20 cellular contexts compared by ENCODE assay signal in genomic region chr6:91045152-91045551, GRCh38.
A peak's percentile ranks its signal among the peaks of the same experiment; 100 is the strongest.
DNase-seq lines count a peak whose midpoint lies in the region; ATAC-seq and TF ChIP-seq lines count a peak whose summit lies in the region.
"Had no signal": no experiment of that assay in that cellular context is flagged by ENCODE, and none has a peak within 500 bp of the region (broad histone marks: within the 10 kb centered on the region; RNA-seq: fewer than 3 reads in every experiment).

No MANE protein-coding gene starts in this region.

- intact Hi-C loops in MCF 10A (cut with micrococcal nuclease) = no loop called here
- intact Hi-C loops in mammary epithelial cell (cut with micrococcal nuclease) = no loop called here

- no peaks in the 10 kb centered on the region for H3K79me2 ChIP-seq in mammary epithelial cell (ENCODE audit: insufficient read depth, low read length)

- in situ Hi-C loops in mammary epithelial cell (cut with MboI; ENCODE audit: low sequenced_read_pairs in 2 of 2) = no loop called here

- CTCF ChIA-PET in MCF 10A (lab: Yijun Ruan, JAX) = no interaction called here
- CTCF ChIA-PET in mammary epithelial cell (lab: Charles Lee; ENCODE audit: low non-redundant PET) = no interaction called here

- no CpG with 5 or more reads among the region's 1 CpG for WGBS in mammary epithelial cell (ENCODE audit: low coverage, missing lambda C conversion rate)

- no peaks in the 10 kb centered on the region for H3K4me1 ChIP-seq in mammary epithelial cell (ENCODE audit: insufficient read depth, low read length)
- H3K4me1 ChIP-seq: thyroid gland had no signal

- no peak overlapping the region for H3K4me3 Mint-ChIP-seq in MCF 10A (ENCODE audit: unreplicated experiment)
- no peak overlapping the region for H3K4me3 Mint-ChIP-seq in activated T-cell treated with anti-CD3 and anti-CD28 coated beads, Interleukin-2, amount 50 U/mL, for 4 hours
- H3K4me3 Mint-ChIP-seq: activated naive CD4-positive, alpha-beta T cell treated with anti-CD3 and anti-CD28 coated beads, Interleukin-2, amount 50 U/mL, for 24 hours; activated T-cell treated with anti-CD3 and anti-CD28 coated beads, Interleukin-2, amount 50 U/mL, for 72 hours; H9; stimulated activated naive B cell treated with anti-CD40 and anti-IgM and Interleukin-4, amounts not matched to agents 10 μg/mL and 1 μg/mL and 100 μg/mL, for 72 hours had no signal

- H3K27ac ChIP-seq in mammary epithelial cell (ENCODE audit: insufficient read depth, low read depth, low read length) = no peak overlapping the region
- H3K27ac ChIP-seq: thyroid gland had no signal

- H3K36me3 Mint-ChIP-seq in MCF 10A (ENCODE audit: insufficient read depth, unreplicated experiment) = no peaks in the 10 kb centered on the region
- H3K36me3 Mint-ChIP-seq in activated T-cell treated with anti-CD3 and anti-CD28 coated beads, Interleukin-2, amount 50 U/mL, for 4 hours (ENCODE audit: insufficient read depth) = no peaks in the 10 kb centered on the region
- H3K36me3 Mint-ChIP-seq: activated naive CD4-positive, alpha-beta T cell treated with anti-CD3 and anti-CD28 coated beads, Interleukin-2, amount 50 U/mL, for 24 hours; stimulated activated naive B cell treated with anti-CD40 and anti-IgM and Interleukin-4, amounts not matched to agents 10 μg/mL and 1 μg/mL and 100 μg/mL, for 72 hours had no signal

- H3K27me3 ChIP-seq in mammary epithelial cell (ENCODE audit: insufficient read depth, low read length) = no peaks in the 10 kb centered on the region
- H3K27me3 ChIP-seq: thyroid gland had no signal

- no peaks in the 10 kb centered on the region for H3K4me1 Mint-ChIP-seq in MCF 10A (ENCODE audit: insufficient read depth, unreplicated experiment)
- H3K4me1 Mint-ChIP-seq in activated T-cell treated with anti-CD3 and anti-CD28 coated beads, Interleukin-2, amount 50 U/mL, for 4 hours (ENCODE audit: low read depth) = no peaks in the 10 kb centered on the region
- H3K4me1 Mint-ChIP-seq: activated naive CD4-positive, alpha-beta T cell treated with anti-CD3 and anti-CD28 coated beads, Interleukin-2, amount 50 U/mL, for 24 hours; H9; stimulated activated naive B cell treated with anti-CD40 and anti-IgM and Interleukin-4, amounts not matched to agents 10 μg/mL and 1 μg/mL and 100 μg/mL, for 72 hours had no signal

- no TSS peak for BruUV-seq in MCF 10A (replicated peaks; lab: Mats Ljungman, UMichigan)
- no TSS peak for BruUV-seq in mammary epithelial cell (replicated peaks; lab: Mats Ljungman, UMichigan)

- no peaks in the 10 kb centered on the region for H4K20me1 ChIP-seq in mammary epithelial cell (ENCODE audit: insufficient read depth, low read length)

- DNase-seq in MCF 10A (ENCODE audit: unreplicated experiment) = peak; percentile 32
- no peak for DNase-seq in mammary epithelial cell
- peak; percentile 52 for DNase-seq in NCI-H2029 treated with DMSO at 0.1 percent for 48 hours (lab: John Stamatoyannopoulos, UW)
- DNase-seq in brain pericyte (ENCODE audit: low read depth, low spot score) = peak; percentile 7
- peak; percentile 13 for DNase-seq in smooth muscle cell of the brain vasculature (ENCODE audit: low read depth, low spot score)
- DNase-seq in NOMO-1 treated with DMSO at 0.1 percent for 48 hours (lab: John Stamatoyannopoulos, UW; ENCODE audit: unreplicated experiment) = no peak
- DNase-seq in activated T-cell treated with anti-CD3 and anti-CD28 coated beads, Interleukin-2, amount 50 U/mL, for 4 hours = no peak
- no peak for DNase-seq in stimulated activated CD4-positive, alpha-beta T cell treated with anti-CD3 and anti-CD28 coated beads, Interleukin-4, amount 100 ng/mL, for 24 hours
- DNase-seq: activated CD4-positive, CD25-positive, alpha-beta regulatory T cell; activated T-cell treated with anti-CD3 and anti-CD28 coated beads, Interleukin-2, amount 50 U/mL, for 72 hours; cortex of kidney; EL; foreskin fibroblast; H9; hippocampal formation; NCI-H1048; stimulated activated naive B cell treated with anti-CD40 and anti-IgM and Interleukin-4, amounts not matched to agents 10 μg/mL and 1 μg/mL and 100 μg/mL, for 72 hours; T-helper 2 cell; thyroid gland had no signal

- no peak overlapping the region for H3K4me3 ChIP-seq in mammary epithelial cell (replicated peaks in 1 of 3; ENCODE audit: insufficient read depth in 1 of 3, low read depth in 2 of 3, low read length in 3 of 3)
- H3K4me3 ChIP-seq: thyroid gland had no signal

- no peak for TF ChIP-seq CTCF in MCF 10A (IDR thresholded peaks at IDR 0.05; ENCODE audit: unreplicated experiment)
- no peak for TF ChIP-seq CTCF in mammary epithelial cell (conservative IDR thresholded peaks at IDR 0.05 in 1 of 2, IDR thresholded peaks at IDR 0.05 in 1 of 2; ENCODE audit: extremely low read depth in 1 of 2, insufficient read depth in 1 of 2, low read depth in 1 of 2, low read length in 2 of 2)

- no peaks in the 10 kb centered on the region for H3K9me3 ChIP-seq in mammary epithelial cell (replicated peaks; ENCODE audit: insufficient read depth, low read length)
- H3K9me3 ChIP-seq: thyroid gland had no signal

- no peak overlapping the region for H2AFZ ChIP-seq in mammary epithelial cell (ENCODE audit: low read depth, low read length)

- dilution Hi-C loops in mammary epithelial cell (cut with HindIII; ENCODE audit: low sequenced_read_pairs) = no loop called here

- POLR2A ChIA-PET in MCF 10A (lab: Yijun Ruan, JAX) = no interaction called here

- H3K36me3 ChIP-seq in mammary epithelial cell (ENCODE audit: insufficient read depth, low read length) = no peaks in the 10 kb centered on the region
- H3K36me3 ChIP-seq: thyroid gland had no signal

- H3K9ac ChIP-seq in mammary epithelial cell (ENCODE audit: insufficient read depth, low read length) = no peak overlapping the region

- no peak for ATAC-seq in activated T-cell treated with anti-CD3 and anti-CD28 coated beads, Interleukin-2, amount 50 U/mL, for 4 hours
- ATAC-seq: activated T-cell treated with anti-CD3 and anti-CD28 coated beads, Interleukin-2, amount 50 U/mL, for 72 hours; stimulated activated naive B cell treated with anti-CD40 and anti-IgM and Interleukin-4, amounts not matched to agents 10 μg/mL and 1 μg/mL and 100 μg/mL, for 72 hours had no signal

- peaks cover 31% of the 10 kb centered on the region for H3K27me3 Mint-ChIP-seq in MCF 10A (ENCODE audit: insufficient read depth, unreplicated experiment)
- H3K27me3 Mint-ChIP-seq in activated T-cell treated with anti-CD3 and anti-CD28 coated beads, Interleukin-2, amount 50 U/mL, for 4 hours (ENCODE audit: low read depth) = no peaks in the 10 kb centered on the region
- H3K27me3 Mint-ChIP-seq: activated naive CD4-positive, alpha-beta T cell treated with anti-CD3 and anti-CD28 coated beads, Interleukin-2, amount 50 U/mL, for 24 hours; stimulated activated naive B cell treated with anti-CD40 and anti-IgM and Interleukin-4, amounts not matched to agents 10 μg/mL and 1 μg/mL and 100 μg/mL, for 72 hours had no signal

- H3K27ac Mint-ChIP-seq in MCF 10A (ENCODE audit: low read depth, unreplicated experiment) = no peak overlapping the region
- H3K27ac Mint-ChIP-seq: activated naive CD4-positive, alpha-beta T cell treated with anti-CD3 and anti-CD28 coated beads, Interleukin-2, amount 50 U/mL, for 24 hours; activated T-cell treated with anti-CD3 and anti-CD28 coated beads, Interleukin-2, amount 50 U/mL, for 72 hours; H9; stimulated activated naive B cell treated with anti-CD40 and anti-IgM and Interleukin-4, amounts not matched to agents 10 μg/mL and 1 μg/mL and 100 μg/mL, for 72 hours had no signal

- no peak overlapping the region for H3K4me2 ChIP-seq in mammary epithelial cell (ENCODE audit: insufficient read depth, low read depth, low read length)

- peaks cover 8% of the 10 kb centered on the region for H3K9me3 Mint-ChIP-seq in MCF 10A (ENCODE audit: unreplicated experiment)
- H3K9me3 Mint-ChIP-seq in activated T-cell treated with anti-CD3 and anti-CD28 coated beads, Interleukin-2, amount 50 U/mL, for 4 hours = peaks cover 3% of the 10 kb centered on the region

Comparison
In these comparisons a context has a peak if more than half of its experiments do, and no peak if none do; other contexts are left out.
1. DNase-seq: peak in MCF 10A (single experiment), NCI-H2029 treated with DMSO at 0.1 percent for 48 hours (single experiment), brain pericyte (single experiment) and smooth muscle cell of the brain vasculature (single experiment); none in mammary epithelial cell (single experiment), NOMO-1 treated with DMSO at 0.1 percent for 48 hours (single experiment), activated T-cell treated with anti-CD3 and anti-CD28 coated beads, Interleukin-2, amount 50 U/mL, for 4 hours (single experiment) and stimulated activated CD4-positive, alpha-beta T cell treated with anti-CD3 and anti-CD28 coated beads, Interleukin-4, amount 100 ng/mL, for 24 hours (single experiment).